Comparison of ENCODE assay signal across 1 cellular context in genomic region chr2:161763153-161763552, GRCh38.
TF ChIP-seq lines count a peak whose summit lies in the region.

No MANE protein-coding gene starts in this region.

TF ChIP-seq in GM23338, 12 proteins besides CTCF, POLR2A, EP300 and RAD21 (continued from another document):
- TF ChIP-seq ZNF462 (CRISPR knock-in tag; IDR thresholded peaks at IDR 0.05) (no peak), EZH2phosphoT487 (IDR thresholded peaks at IDR 0.05; ENCODE audit: unreplicated experiment) (no peak), NANOG (IDR thresholded peaks at IDR 0.05; ENCODE audit: borderline replicate concordance) (no peak), STAT1 (IDR thresholded peaks at IDR 0.05; ENCODE audit: unreplicated experiment) (no peak), CREB1 (CRISPR knock-in tag; IDR thresholded peaks at IDR 0.05; ENCODE audit: low read depth) (no peak), EZH2 (IDR thresholded peaks at IDR 0.05; ENCODE audit: low read depth, unreplicated experiment) (no peak), ETS1 (IDR thresholded peaks at IDR 0.05) (no peak), REST (IDR thresholded peaks at IDR 0.05; ENCODE audit: unreplicated experiment) (no peak), ZNF331 (CRISPR knock-in tag; IDR thresholded peaks at IDR 0.05; ENCODE audit: low read depth) (no peak), POLR2AphosphoS5 (IDR thresholded peaks at IDR 0.05; ENCODE audit: low read depth) (no peak), ZNF114 (CRISPR knock-in tag; IDR thresholded peaks at IDR 0.05) (no peak)
TF ChIP-seq in GM23338: peak in this region for 0.
